In genomic region chr7:98903246-98903645, GRCh38 we compare ENCODE assay signal across 26 cellular contexts. TPM values are rescaled to one million over a fixed set of nuclear protein-coding genes. Genes with fewer than 3 reads are reported as not detected.
"Had no signal": no experiment of that assay in that cellular context is flagged by ENCODE, and none has a peak within 500 bp of the region (broad histone marks: within the 10 kb centered on the region; RNA-seq: fewer than 3 reads in every experiment).

No MANE protein-coding gene starts in this region.

- DNase-seq: activated CD4-positive, alpha-beta memory T cell treated with anti-CD3 and anti-CD28 coated beads, Interleukin-2, amount 10 ng/mL, durations not matched to agents 7 days and 5 days; activated CD4-positive, alpha-beta T cell treated with anti-CD3 and anti-CD28 coated beads for 1 hour; activated CD4-positive, alpha-beta T cell treated with anti-CD3 and anti-CD28 coated beads for 4 hours; activated CD4-positive, alpha-beta T cell treated with anti-CD3 and anti-CD28 coated beads, Interleukin-2, amount 10 ng/mL, durations not matched to agents 7 days and 5 days; activated CD4-positive, alpha-beta T cell treated with anti-CD3 and anti-CD28 coated beads, Interleukin-2, amount 50 U/mL, for 4 hours; activated gamma-delta T cell; activated naive CD4-positive, alpha-beta T cell; activated naive CD4-positive, alpha-beta T cell treated with anti-CD3 and anti-CD28 coated beads, Interleukin-2, amount 10 ng/mL, durations not matched to agents 7 days and 5 days; activated naive CD8-positive, alpha-beta T cell treated with anti-CD3 and anti-CD28 coated beads, Interleukin-2, amount 10 ng/mL, durations not matched to agents 7 days and 5 days; activated T-cell treated with anti-CD3 and anti-CD28 coated beads for 4 hours; activated T-cell treated with anti-CD3 and anti-CD28 coated beads, Interleukin-2, amount 50 U/mL, for 24 hours; activated T-cell treated with anti-CD3 and anti-CD28 coated beads, Interleukin-2, amount 50 U/mL, for 72 hours; brain microvascular endothelial cell; cortex of kidney; dermis blood vessel endothelial cell; effector CD4-positive, alpha-beta T cell; effector memory CD8-positive, alpha-beta T cell; esophagus squamous epithelium; foreskin melanocyte; heart right ventricle; T-helper 1 cell; T-helper 2 cell had no signal

RNA-seq across cellular contexts. Expression of gene TMEM130, which starts 33.4 kb away (rescaled TPM):
- total RNA-seq: activated CD4-positive, alpha-beta memory T cell treated with anti-CD3 and anti-CD28 coated beads, Interleukin-2, amount 10 ng/mL, durations not matched to agents 7 days and 5 days; activated CD4-positive, alpha-beta T cell treated with anti-CD3 and anti-CD28 coated beads, Interleukin-2, amount 10 ng/mL, durations not matched to agents 7 days and 5 days; activated naive CD4-positive, alpha-beta T cell treated with anti-CD3 and anti-CD28 coated beads, Interleukin-2, amount 50 U/mL, for 72 hours; activated naive CD8-positive, alpha-beta T cell treated with anti-CD3 and anti-CD28 coated beads, Interleukin-2, amount 10 ng/mL, durations not matched to agents 7 days and 5 days; bronchial epithelial cell; dermis blood vessel endothelial cell; endothelial cell of umbilical vein; glomerular endothelial cell had no signal
